ENCODE assay signal across 14 cellular contexts in genomic region chr4:98430708-98431403, GRCh38.
DNase-seq lines count a peak whose midpoint lies in the region; ATAC-seq and TF ChIP-seq lines count a peak whose summit lies in the region.
"Had no signal": no experiment of that assay in that cellular context is flagged by ENCODE, and none has a peak within 500 bp of the region (broad histone marks: within the 10 kb centered on the region; RNA-seq: fewer than 3 reads in every experiment).

No MANE protein-coding gene starts in this region.

- H3K36me3 ChIP-seq in neuronal stem cell (replicated peaks in 1 of 2; ENCODE audit: control insufficient read depth in 2 of 2, insufficient read depth in 2 of 2, low read length in 2 of 2): peaks cover 2 to 17% of the 10 kb centered on the region in 2 donors

- H3K27ac ChIP-seq in neuronal stem cell (replicated peaks; ENCODE audit: low read length): no peak overlapping the region
- H3K27ac ChIP-seq: HL-60, SK-N-MC had no signal

- no peak overlapping the region for H3K14ac ChIP-seq in neuronal stem cell (ENCODE audit: low read length)

- no peak overlapping the region for H2BK12ac ChIP-seq in neuronal stem cell (ENCODE audit: low read length)

- no peaks in the 10 kb centered on the region for H3K9me3 ChIP-seq in neuronal stem cell (replicated peaks in 1 of 2; ENCODE audit: control insufficient read depth in 2 of 2, insufficient read depth in 1 of 2, low read depth in 1 of 2, low read length in 2 of 2)

- no peaks in the 10 kb centered on the region for H3K79me1 ChIP-seq in neuronal stem cell (ENCODE audit: low read depth, low read length)

- POLR2A ChIA-PET in AG04449 (lab: Yijun Ruan, JAX): interaction anchor here (0.6 to 0.7 kb wide), 2 partner anchors 10 to 31 kb away, joined by 3 to 4 read pairs; no protein-coding TSS in a partner anchor

- peak; percentile 67 for DNase-seq in AG04449 (ENCODE audit: low read depth, low spot score)
- DNase-seq in astrocyte of the spinal cord (ENCODE audit: low read depth, low spot score): peak; percentile 94
- peak; percentile 95 for DNase-seq in kidney tubule cell (ENCODE audit: low spot score)
- no peak for DNase-seq in activated T-cell treated with anti-CD3 and anti-CD28 coated beads, Interleukin-2, amount 50 U/mL, for 48 hours
- no peak for DNase-seq in neuronal stem cell (ENCODE audit: low spot score)
- DNase-seq in stimulated activated CD4-positive, alpha-beta T cell treated with anti-CD3 and anti-CD28 coated beads, Interleukin-1b, Interleukin-23, amount 100 ng/mL, for 48 hours: no peak
- DNase-seq: activated CD4-positive, alpha-beta T cell treated with anti-CD3 and anti-CD28 coated beads, Interleukin-2, amount 10 ng/mL, durations not matched to agents 7 days and 5 days; COR-L47; midbrain; NCI-H2081 had no signal

- H2AFZ ChIP-seq in neuronal stem cell (ENCODE audit: low read length): no peak overlapping the region

- H3K4me1 ChIP-seq in neuronal stem cell (ENCODE audit: control insufficient read depth in 2 of 2, insufficient read depth in 1 of 2, low read depth in 1 of 2, low read length in 2 of 2): no peaks in the 10 kb centered on the region

- no peak overlapping the region for H3K23ac ChIP-seq in neuronal stem cell (ENCODE audit: low read depth, low read length, poor library complexity)

- H4K8ac ChIP-seq in neuronal stem cell (ENCODE audit: low read depth, low read length): no peak overlapping the region

- no peak overlapping the region for H2BK15ac ChIP-seq in neuronal stem cell (ENCODE audit: low read length)

- in situ Hi-C loops in astrocyte of the spinal cord (cut with HindIII; ENCODE audit: low sequenced_read_pairs): no loop called here

- H3K18ac ChIP-seq in neuronal stem cell (ENCODE audit: low read length): no peak overlapping the region

- H2BK120ac ChIP-seq in neuronal stem cell (ENCODE audit: low read depth, low read length): no peak overlapping the region

- no peak overlapping the region for H3K4ac ChIP-seq in neuronal stem cell (ENCODE audit: low read length)

- no CpG with 5 or more reads among the region's 4 CpGs for WGBS in neuronal stem cell (ENCODE audit: extremely low coverage in 2 of 2, insufficient read length in 2 of 2, insufficient replicate concordance in 1 of 2), 2 donors

- H3K4me2 ChIP-seq in neuronal stem cell (ENCODE audit: insufficient read depth, low read length, poor library complexity, severe bottlenecking): no peak overlapping the region

- no peaks in the 10 kb centered on the region for H3K27me3 ChIP-seq in neuronal stem cell (ENCODE audit: control insufficient read depth in 3 of 3, insufficient read depth in 3 of 3, low read depth in 1 of 3, low read length in 3 of 3)

- H2BK5ac ChIP-seq in neuronal stem cell (ENCODE audit: low read length): no peak overlapping the region

- H3K9ac ChIP-seq in neuronal stem cell (ENCODE audit: low read depth, low read length, poor library complexity): no peak overlapping the region

- CTCF ChIA-PET in AG04449 (lab: Yijun Ruan, JAX): interaction anchor here (0.7 to 2.0 kb wide), 5 partner anchors 9 to 718 kb away, joined by 3 to 6 read pairs (median 4); no protein-coding TSS in a partner anchor

- no peak for TF ChIP-seq CTCF in AG04449 (IDR thresholded peaks at IDR 0.05; ENCODE audit: insufficient read depth, low read length, missing control alignments)
- no peak for TF ChIP-seq CTCF in astrocyte of the spinal cord (IDR thresholded peaks at IDR 0.05; ENCODE audit: low read depth, low read length)

- no peak overlapping the region for H2AK5ac ChIP-seq in neuronal stem cell (ENCODE audit: low read depth, low read length)

- H3K4me3 ChIP-seq in AG04449 (ENCODE audit: low read depth, low read length) (no peak overlapping the region), astrocyte of the spinal cord (ENCODE audit: low read depth, low read length) (no peak overlapping the region), neuronal stem cell (ENCODE audit: low read length in 2 of 2) (no peak overlapping the region)
- H3K4me3 ChIP-seq: SK-N-MC had no signal

- ATAC-seq in HG02610 (IDR thresholded peaks at IDR 0.05; ENCODE audit: unreplicated experiment): peak; percentile 71
- ATAC-seq in HG03095 (IDR thresholded peaks at IDR 0.05; ENCODE audit: unreplicated experiment): no peak

- no peak overlapping the region for H4K91ac ChIP-seq in neuronal stem cell (ENCODE audit: low read depth, low read length, poor library complexity)

Comparison
In these comparisons a context has a peak if more than half of its experiments do, and no peak if none do; other contexts are left out.
1. DNase-seq: peak in AG04449 (single experiment), astrocyte of the spinal cord (single experiment) and kidney tubule cell (single experiment); none in activated T-cell treated with anti-CD3 and anti-CD28 coated beads, Interleukin-2, amount 50 U/mL, for 48 hours (0 of 2), neuronal stem cell (single experiment) and stimulated activated CD4-positive, alpha-beta T cell treated with anti-CD3 and anti-CD28 coated beads, Interleukin-1b, Interleukin-23, amount 100 ng/mL, for 48 hours (single experiment).